Comparison of ENCODE assay signal across 11 cellular contexts in genomic region chr17:76672892-76673291, GRCh38. TPM values are rescaled to one million over a fixed set of nuclear protein-coding genes. Genes with fewer than 3 reads are reported as not detected.
A peak's percentile ranks its signal among the peaks of the same experiment; 100 is the strongest.
DNase-seq lines count a peak whose midpoint lies in the region; ATAC-seq and TF ChIP-seq lines count a peak whose summit lies in the region.
"Had no signal": no experiment of that assay in that cellular context is flagged by ENCODE, and none has a peak within 500 bp of the region (broad histone marks: within the 10 kb centered on the region; RNA-seq: fewer than 3 reads in every experiment).

No MANE protein-coding gene starts in this region.

- no peaks in the 10 kb centered on the region for H4K20me1 ChIP-seq in Loucy (ENCODE audit: insufficient read depth, low read length, poor library complexity, severe bottlenecking)

- H3K27ac Mint-ChIP-seq in T-helper 2 cell treated with Interferon-gamma antibody and Interleukin-4, amounts not matched to agents 5 μg/mL and 100 μg/mL, for 36 hours, result no peak overlapping the region

- no peaks in the 10 kb centered on the region for H3K27me3 ChIP-seq in Loucy (ENCODE audit: insufficient read depth, low read length, poor library complexity, severe bottlenecking)
- H3K27me3 ChIP-seq in colonic mucosa, result no peaks in the 10 kb centered on the region
- H3K27me3 ChIP-seq in rectal smooth muscle tissue (ENCODE audit: control insufficient read depth, insufficient read depth, low read length), result no peaks in the 10 kb centered on the region

- H3K36me3 ChIP-seq in Loucy (ENCODE audit: insufficient read depth, low read length) (no peaks in the 10 kb centered on the region), colonic mucosa (no peaks in the 10 kb centered on the region), rectal smooth muscle tissue (ENCODE audit: control insufficient read depth, insufficient read depth, low read length) (peaks cover 4% of the 10 kb centered on the region)

- H3K9me3 Mint-ChIP-seq in T-helper 2 cell treated with Interferon-gamma antibody and Interleukin-4, amounts not matched to agents 5 μg/mL and 100 μg/mL, for 36 hours, result peaks cover 4% of the 10 kb centered on the region

- peaks cover 3% of the 10 kb centered on the region for H3K36me3 Mint-ChIP-seq in T-helper 2 cell treated with Interferon-gamma antibody and Interleukin-4, amounts not matched to agents 5 μg/mL and 100 μg/mL, for 36 hours (ENCODE audit: low read depth)

- peak overlapping the region; percentile 88 for H3K4me2 ChIP-seq in Loucy (ENCODE audit: low read depth, low read length, poor library complexity, severe bottlenecking)

- H3K9me3 ChIP-seq in Loucy (ENCODE audit: insufficient read depth, low read depth, low read length), result no peaks in the 10 kb centered on the region
- no peaks in the 10 kb centered on the region for H3K9me3 ChIP-seq in colonic mucosa

- intact Hi-C loops in colonic mucosa (cut with DNase I), result no loop called here

- peak overlapping the region; percentile 87 for H3K4me3 Mint-ChIP-seq in T-helper 2 cell treated with Interferon-gamma antibody and Interleukin-4, amounts not matched to agents 5 μg/mL and 100 μg/mL, for 36 hours

- peaks cover 18% of the 10 kb centered on the region for H3K79me2 ChIP-seq in Loucy (ENCODE audit: insufficient read depth, low read length)

- H2AFZ ChIP-seq in Loucy (ENCODE audit: low read length), result no peak overlapping the region

- H3K4me1 ChIP-seq in Loucy (ENCODE audit: insufficient read depth, low read length, poor library complexity, severe bottlenecking) (peaks cover 40% of the 10 kb centered on the region), colonic mucosa (peaks cover 12% of the 10 kb centered on the region), rectal smooth muscle tissue (ENCODE audit: control insufficient read depth, insufficient read depth, low read length) (peaks cover 11% of the 10 kb centered on the region)

- peaks cover 18% of the 10 kb centered on the region for H3K4me1 Mint-ChIP-seq in T-helper 2 cell treated with Interferon-gamma antibody and Interleukin-4, amounts not matched to agents 5 μg/mL and 100 μg/mL, for 36 hours (ENCODE audit: low read depth)

- no peak for DNase-seq in T-helper 2 cell treated with Interferon-gamma antibody and Interleukin-4, amounts not matched to agents 5 μg/mL and 100 μg/mL, for 36 hours (ENCODE audit: low spot score)
- no peak for DNase-seq in T-helper 2 cell
- DNase-seq in colonic mucosa, result no peak
- no peak for DNase-seq in HuH-7.5 (ENCODE audit: low spot score)
- DNase-seq: effector CD4-positive, alpha-beta T cell; NK-92 treated with Interleukin-12 subunit alpha and Interleukin-12 subunit beta, amount 100 ng/mL, for 24 hours had no signal

- peak overlapping the region; percentile 94 for H3K4me3 ChIP-seq in Loucy (ENCODE audit: low read length, poor library complexity, severe bottlenecking)
- H3K4me3 ChIP-seq in colonic mucosa, result no peak overlapping the region
- peak overlapping the region; percentile 88 for H3K4me3 ChIP-seq in rectal smooth muscle tissue (ENCODE audit: low read length)

- no peak for ATAC-seq in GM18511 (IDR thresholded peaks at IDR 0.05; ENCODE audit: unreplicated experiment)
- ATAC-seq in HG03565 (IDR thresholded peaks at IDR 0.05; ENCODE audit: unreplicated experiment), result no peak

- no peaks in the 10 kb centered on the region for H3K9me2 ChIP-seq in Loucy (replicated peaks; ENCODE audit: low read depth, low read length)

- peaks cover 2% of the 10 kb centered on the region; the same call in 1 of the 2 replicates for H3F3A ChIP-seq in Loucy (ENCODE audit: low read depth)

- TF ChIP-seq CTCF in Loucy (conservative IDR thresholded peaks at IDR 0.05; ENCODE audit: low read length) (no peak), colonic mucosa (IDR thresholded peaks at IDR 0.05) (no peak)

- peaks cover 3% of the 10 kb centered on the region for H3K27me3 Mint-ChIP-seq in T-helper 2 cell treated with Interferon-gamma antibody and Interleukin-4, amounts not matched to agents 5 μg/mL and 100 μg/mL, for 36 hours (ENCODE audit: low read depth)

- H3K27ac ChIP-seq in colonic mucosa (peak overlapping the region; percentile 99), rectal smooth muscle tissue (ENCODE audit: low read depth, low read length) (no peak overlapping the region)

- peak overlapping the region; percentile 98 for H3K9ac ChIP-seq in Loucy (ENCODE audit: low read depth, low read length, poor library complexity, severe bottlenecking)
- peak overlapping the region in 1 of 2 donors; percentile 93 for H3K9ac ChIP-seq in colonic mucosa (ENCODE audit: low read depth in 2 of 2, low read length in 2 of 2)
- no peak overlapping the region for H3K9ac ChIP-seq in rectal smooth muscle tissue (ENCODE audit: low read length)

RNA-seq across cellular contexts. Expression of gene ST6GALNAC1, which starts 29.3 kb away (rescaled TPM):
- total RNA-seq in colonic mucosa, result 100 to 1,000 TPM; 311 to 465 TPM
- total RNA-seq: G401 had no signal

RNA-seq across cellular contexts. Expression of gene MXRA7, which starts 37.9 kb away (rescaled TPM):
- total RNA-seq in colonic mucosa, result 10 to 100 TPM; 20.3 to 39.3 TPM

RNA-seq across cellular contexts. Expression of gene JMJD6, which starts 53.5 kb away (rescaled TPM):
- 10 to 100 TPM; 38.6 to 41.6 TPM for total RNA-seq in colonic mucosa

RNA-seq across cellular contexts. Expression of gene METTL23, which starts 53.7 kb away (rescaled TPM):
- total RNA-seq in colonic mucosa, result 10 to 100 TPM; 21.7 to 29.7 TPM
